Comparison of ENCODE assay signal across 26 cellular contexts in genomic region chr18:41873730-41874129, GRCh38.
DNase-seq lines count a peak whose midpoint lies in the region; ATAC-seq, FAIRE-seq and TF ChIP-seq lines count a peak whose summit lies in the region.
"Had no signal": no experiment of that assay in that cellular context is flagged by ENCODE, and none has a peak within 500 bp of the region (broad histone marks: within the 10 kb centered on the region; RNA-seq: fewer than 3 reads in every experiment).

No MANE protein-coding gene starts in this region.

- no peaks in the 10 kb centered on the region for H4K20me1 ChIP-seq in keratinocyte (ENCODE audit: control insufficient read depth, extremely low read depth, insufficient read depth, low read length)

- dilution Hi-C loops in keratinocyte (cut with MboI; ENCODE audit: extremely low pct_ligation_motif_present, low sequenced_read_pairs): no loop called here

- peak overlapping the region; percentile 12 for H3K4me2 ChIP-seq in keratinocyte (ENCODE audit: control insufficient read depth, extremely low read depth, insufficient read depth, low read depth, low read length)

- DNase-seq in AG09309 (ENCODE audit: low read depth) (peak; percentile 10), M059J (ENCODE audit: low read depth) (peak; percentile 8), adipocyte (ENCODE audit: low read depth) (peak; percentile 15), keratinocyte (ENCODE audit: low read depth, low spot score) (no peak), NCI-H526 (lab: John Stamatoyannopoulos, UW) (no peak), NCI-H1694 treated with DMSO at 0.1 percent for 48 hours (lab: John Stamatoyannopoulos, UW) (no peak)
- DNase-seq: C1 segment of cervical spinal cord; CD4-positive, alpha-beta memory T cell; DMS79 treated with DMSO at 0.1 percent for 48 hours; GF-D8; NCI-H1092 treated with DMSO at 0.1 percent for 48 hours; NCI-H1436; NCI-H187 treated with DMSO at 0.1 percent for 48 hours; NCI-H2107; NCI-H446; NCI-H524 treated with DMSO at 0.1 percent for 48 hours; NCI-H82; NK-92 treated with Interleukin-12 subunit alpha and Interleukin-12 subunit beta, amount 100 ng/mL, for 24 hours; SHP77 treated with DMSO at 0.1 percent for 48 hours; T-helper 2 cell had no signal

- FAIRE-seq in keratinocyte (lab: Jason Lieb, UNC): no peak
- FAIRE-seq: A204.1, GM12891, GM19239, H54 had no signal

- H3K9me3 ChIP-seq in adipocyte (ENCODE audit: control insufficient read depth, low read length) (no peaks in the 10 kb centered on the region), keratinocyte (ENCODE audit: control insufficient read depth, low read depth, low read length) (no peaks in the 10 kb centered on the region)

- ATAC-seq in HG03378 (IDR thresholded peaks at IDR 0.05; ENCODE audit: unreplicated experiment): no peak

- no peak overlapping the region for H3K4me3 ChIP-seq in AG09309 (ENCODE audit: control insufficient read depth, low read depth, low read length)
- no peak overlapping the region for H3K4me3 ChIP-seq in adipocyte (ENCODE audit: low read length)
- no peak overlapping the region for H3K4me3 ChIP-seq in keratinocyte (ENCODE audit: control insufficient read depth in 2 of 3, extremely low read depth in 1 of 3, insufficient read depth in 2 of 3, low read depth in 1 of 3, low read length in 3 of 3)

- TF ChIP-seq CTCF in AG09309 (IDR thresholded peaks at IDR 0.05; ENCODE audit: control insufficient read depth, insufficient read depth, low read depth, low read length, missing control alignments) (no peak), keratinocyte (optimal IDR thresholded peaks at IDR 0.05 in 1 of 3, IDR thresholded peaks at IDR 0.05 in 1 of 3, conservative IDR thresholded peaks at IDR 0.05 in 1 of 3; ENCODE audit: extremely low read depth in 1 of 3, insufficient read depth in 2 of 3, low read length in 3 of 3) (no peak)

- H3K4me1 ChIP-seq in adipocyte (ENCODE audit: control insufficient read depth, insufficient read depth, low read length) (peaks cover 8% of the 10 kb centered on the region), keratinocyte (ENCODE audit: control insufficient read depth, extremely low read depth, insufficient read depth, low read length) (peaks cover 58% of the 10 kb centered on the region)

- H3K79me2 ChIP-seq in keratinocyte (ENCODE audit: control insufficient read depth, insufficient read depth, low read length): no peaks in the 10 kb centered on the region

- H2AFZ ChIP-seq in keratinocyte (ENCODE audit: control insufficient read depth, low read length): peak overlapping the region; percentile 73

- H3K9ac ChIP-seq in adipocyte (ENCODE audit: low read length): no peak overlapping the region
- H3K9ac ChIP-seq in keratinocyte (ENCODE audit: control insufficient read depth, extremely low read depth, insufficient read depth, low read length): no peak overlapping the region

- no peaks in the 10 kb centered on the region for H3K9me1 ChIP-seq in keratinocyte (ENCODE audit: control insufficient read depth, extremely low read depth, insufficient read depth, low read length)

- H3K27me3 ChIP-seq in adipocyte (replicated peaks; ENCODE audit: control insufficient read depth, insufficient read depth, low read length) (no peaks in the 10 kb centered on the region), keratinocyte (ENCODE audit: control insufficient read depth, extremely low read depth, insufficient read depth, low read length) (no peaks in the 10 kb centered on the region)

- H3K36me3 ChIP-seq in adipocyte (ENCODE audit: control insufficient read depth, insufficient read depth, low read length, severe bottlenecking) (no peaks in the 10 kb centered on the region), keratinocyte (ENCODE audit: control insufficient read depth in 2 of 2, extremely low read depth in 1 of 2, insufficient read depth in 2 of 2, low read length in 2 of 2) (no peaks in the 10 kb centered on the region)

- no peak overlapping the region for H3K27ac ChIP-seq in keratinocyte (ENCODE audit: control insufficient read depth, insufficient read depth, low read length)
- H3K27ac ChIP-seq: RWPE1 had no signal

Comparison
In these comparisons a context has a peak if more than half of its experiments do, and no peak if none do; other contexts are left out.
1. DNase-seq: peak in AG09309 (single experiment), M059J (single experiment) and adipocyte (single experiment); none in keratinocyte (single experiment), NCI-H526 (0 of 2) and NCI-H1694 treated with DMSO at 0.1 percent for 48 hours (single experiment).